8 cellular contexts compared by ENCODE assay signal in genomic region chr22:24156915-24157782, GRCh38. TPM values are rescaled to one million over a fixed set of nuclear protein-coding genes. Genes with fewer than 3 reads are reported as not detected.
DNase-seq lines count a peak whose midpoint lies in the region; ATAC-seq and TF ChIP-seq lines count a peak whose summit lies in the region.

No MANE protein-coding gene starts in this region.

- H3K4me1 ChIP-seq in A673 (ENCODE audit: insufficient read depth, low read length, poor library complexity, severe bottlenecking): peaks cover 54% of the 10 kb centered on the region

- no peaks in the 10 kb centered on the region for H3K36me3 ChIP-seq in A673 (ENCODE audit: insufficient read depth, low read length, poor library complexity, severe bottlenecking)

- H3K9me3 ChIP-seq in A673 (ENCODE audit: low read depth, low read length, poor library complexity, severe bottlenecking): no peaks in the 10 kb centered on the region

- POLR2A ChIA-PET in A673 (lab: Charles Lee; ENCODE audit: low non-redundant PET): interaction anchor here (0.5 kb wide), 1 partner anchor 388 kb away, joined by 4 read pairs; no protein-coding TSS in a partner anchor

- CTCF ChIA-PET in A673 (lab: Charles Lee): interaction anchor here (0.6 to 2.1 kb wide), 4 partner anchors 8 to 18 kb away, joined by 4 to 9 read pairs (median 4); no protein-coding TSS in a partner anchor

- DNase-seq in A673 (ENCODE audit: low spot score) (peak; percentile 85), NCI-H2107 treated with DMSO at 0.1 percent for 48 hours (lab: John Stamatoyannopoulos, UW; ENCODE audit: unreplicated experiment) (peak; percentile 45), cardiac fibroblast (ENCODE audit: low read depth in 2 of 2) (peak; percentile 75), islet precursor cell (peak; percentile 97)
- peak; percentile 73 to 74 (median 74) for DNase-seq in stimulated activated CD4-positive, alpha-beta T cell treated with anti-CD3 and anti-CD28 coated beads, Interleukin-12 subunit alpha, Interleukin-12 subunit beta, amount 100 ng/mL, for 48 hours (ENCODE audit: low read depth in 2 of 3, low spot score in 1 of 3)

- peak overlapping the region; percentile 65 for H3K4me3 ChIP-seq in A673 (ENCODE audit: low read depth, low read length, poor library complexity, severe bottlenecking)
- peak overlapping the region; percentile 93 for H3K4me3 ChIP-seq in WI38 (ENCODE audit: low read depth, low read length)
- H3K4me3 ChIP-seq in cardiac fibroblast (replicated peaks in 1 of 2; ENCODE audit: low read depth in 2 of 2, low read length in 2 of 2): peak overlapping the region; percentile 75 to 87

- TF ChIP-seq CTCF in A673 (conservative IDR thresholded peaks at IDR 0.05; ENCODE audit: low read depth, low read length) (peak; percentile 74), WI38 (IDR thresholded peaks at IDR 0.05; ENCODE audit: low read depth, low read length) (peak; percentile 96), cardiac fibroblast (IDR thresholded peaks at IDR 0.05; ENCODE audit: low read depth, low read length) (peak; percentile 92)

- no TSS peak for BruUV-seq in A673 (replicated peaks; lab: Mats Ljungman, UMichigan)

- intact Hi-C loops in A673 (cut with micrococcal nuclease; ENCODE audit: unreplicated experiment): no loop called here

- no peaks in the 10 kb centered on the region for H3K27me3 ChIP-seq in A673 (replicated peaks; ENCODE audit: insufficient read depth, low read depth, low read length, poor library complexity)

- peak; percentile 58 for ATAC-seq in GM18519 (IDR thresholded peaks at IDR 0.05; ENCODE audit: low FRiP score, unreplicated experiment)
- ATAC-seq in HG03039 (IDR thresholded peaks at IDR 0.05; ENCODE audit: unreplicated experiment): peak; percentile 51

- peak overlapping the region; percentile 47 for H3K27ac ChIP-seq in A673 (ENCODE audit: low read depth, low read length, poor library complexity, severe bottlenecking)

RNA-seq across cellular contexts. Expression of gene SUSD2, which starts 24.1 kb away (rescaled TPM):
- 0.94 and 1.3 TPM in 2 replicates for total RNA-seq in A673 (2021)

Comparison
In these comparisons a context has a peak if more than half of its experiments do, and no peak if none do; other contexts are left out.
1. Peak in every context shown above with its lines: DNase-seq, ATAC-seq, H3K4me3 ChIP-seq and H3K27ac ChIP-seq.
2. DNase-seq: peak in every context shown above with its lines; median percentile 97 in islet precursor cell; 85 in A673; 75 in cardiac fibroblast; 74 in stimulated activated CD4-positive, alpha-beta T cell treated with anti-CD3 and anti-CD28 coated beads, Interleukin-12 subunit alpha, Interleukin-12 subunit beta, amount 100 ng/mL, for 48 hours; 45 in NCI-H2107 treated with DMSO at 0.1 percent for 48 hours.